Comparison of ENCODE assay signal across 17 cellular contexts in the genomic region with DNA sequence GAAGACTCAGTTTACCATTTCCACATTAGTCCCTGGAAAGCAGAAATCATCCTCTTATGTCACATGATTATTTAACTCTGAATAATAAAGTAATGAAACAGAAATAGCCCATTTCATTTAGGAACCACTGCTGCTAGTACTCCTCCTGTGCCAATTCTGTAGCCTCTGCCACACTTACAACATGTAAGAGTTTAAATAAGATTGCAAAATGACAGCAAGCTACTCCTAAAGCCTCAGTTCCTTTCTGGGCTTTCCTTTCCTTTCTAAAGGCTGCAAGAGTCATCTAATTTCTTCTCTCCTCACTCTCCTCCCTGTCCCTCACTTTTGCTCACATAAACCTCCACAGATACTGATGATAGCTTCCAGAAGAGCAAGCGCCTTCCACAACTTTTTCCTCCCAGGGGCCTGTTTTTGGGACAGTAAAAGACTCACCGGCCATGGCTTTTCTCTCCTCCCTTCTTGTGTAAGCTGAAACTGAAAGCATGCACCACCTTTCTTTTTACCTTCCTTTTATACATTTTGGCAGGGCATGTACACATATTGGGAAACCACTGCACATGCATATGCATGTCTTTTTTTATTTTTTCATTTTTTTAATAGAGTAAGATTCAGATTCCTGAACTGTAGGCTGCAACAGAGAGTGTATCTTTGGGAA. TPM values are rescaled to one million over a fixed set of nuclear protein-coding genes. Genes with fewer than 3 reads are reported as not detected.
DNase-seq lines count a peak whose midpoint lies in the region; ATAC-seq and TF ChIP-seq lines count a peak whose summit lies in the region.
"Had no signal": no experiment of that assay in that cellular context is flagged by ENCODE, and none has a peak within 500 bp of the region (broad histone marks: within the 10 kb centered on the region; RNA-seq: fewer than 3 reads in every experiment).

No MANE protein-coding gene starts in this region.

- peaks cover 39% of the 10 kb centered on the region for H3K4me1 Mint-ChIP-seq in CD14-positive monocyte
- peaks cover 25 to 41% (median 30%) of the 10 kb centered on the region in 3 donors for H3K4me1 Mint-ChIP-seq in CD8-positive, alpha-beta memory T cell
- peaks cover 29% of the 10 kb centered on the region for H3K4me1 Mint-ChIP-seq in T-helper 17 cell

- no peaks in the 10 kb centered on the region for H3K27me3 ChIP-seq in CD8-positive, alpha-beta memory T cell (ENCODE audit: insufficient read depth, low read length, poor library complexity, severe bottlenecking)
- no peaks in the 10 kb centered on the region for H3K27me3 ChIP-seq in osteoblast (ENCODE audit: insufficient read depth, low read length)

- H3K4me3 Mint-ChIP-seq in CD14-positive monocyte = peak overlapping the region; percentile 65 to 80
- H3K4me3 Mint-ChIP-seq in CD8-positive, alpha-beta memory T cell = peak overlapping the region; percentile 70 to 87 (median 83)
- peak overlapping the region; percentile 93 for H3K4me3 Mint-ChIP-seq in T-helper 17 cell
- H3K4me3 Mint-ChIP-seq: naive B cell had no signal

- H3K27ac Mint-ChIP-seq in CD14-positive monocyte (peak overlapping the region; percentile 79 to 98 (median 96)), T-helper 17 cell (peak overlapping the region; percentile 95)
- H3K27ac Mint-ChIP-seq in CD8-positive, alpha-beta memory T cell = peak overlapping the region; percentile 1 to 96 (median 67)
- H3K27ac Mint-ChIP-seq: naive B cell had no signal

- no peak overlapping the region for H2AFZ ChIP-seq in osteoblast (ENCODE audit: low read length)

- DNase-seq in CD14-positive monocyte (ENCODE audit: low spot score) (no peak), T-helper 17 cell (no peak), fibroblast of gingiva (ENCODE audit: low read depth) (peak; percentile 4), osteoblast (ENCODE audit: insufficient read length, low spot score, missing footprints) (no peak), NCI-H2171 treated with DMSO at 0.1 percent for 48 hours (lab: John Stamatoyannopoulos, UW) (no peak)
- no peak for DNase-seq in CD8-positive, alpha-beta memory T cell
- DNase-seq: C1 segment of cervical spinal cord, H7, naive B cell, NCI-H1048, NCI-H446 had no signal

- peak overlapping the region; percentile 3 for H3K4me3 ChIP-seq in CD8-positive, alpha-beta memory T cell (ENCODE audit: low read length)
- H3K4me3 ChIP-seq in osteoblast (ENCODE audit: insufficient read depth, low read length) = no peak overlapping the region

- no peak for TF ChIP-seq CTCF in CD14-positive monocyte (IDR thresholded peaks at IDR 0.05)
- no peak for TF ChIP-seq CTCF in osteoblast (IDR thresholded peaks at IDR 0.05; ENCODE audit: extremely low read depth, low read depth, low read length)

- H4K20me1 ChIP-seq in osteoblast (ENCODE audit: insufficient read depth, low read length) = no peaks in the 10 kb centered on the region

- H3K9me3 Mint-ChIP-seq in CD14-positive monocyte = peaks cover 0 to 5% (median 3%) of the 10 kb centered on the region in 7 donors
- peaks cover 0 to 2% (median 0%) of the 10 kb centered on the region in 5 donors for H3K9me3 Mint-ChIP-seq in CD8-positive, alpha-beta memory T cell

- H3K9me3 ChIP-seq in CD8-positive, alpha-beta memory T cell (ENCODE audit: low read length) = no peaks in the 10 kb centered on the region
- no peaks in the 10 kb centered on the region for H3K9me3 ChIP-seq in T-helper 17 cell (ENCODE audit: control insufficient read depth, low read length, poor library complexity, severe bottlenecking)
- H3K9me3 ChIP-seq in osteoblast (ENCODE audit: low read depth, low read length) = no peaks in the 10 kb centered on the region

- CTCF ChIA-PET in CD8-positive, alpha-beta memory T cell (lab: Charles Lee) = no interaction called here

- peaks cover 8% of the 10 kb centered on the region for H3K4me1 ChIP-seq in CD8-positive, alpha-beta memory T cell (ENCODE audit: insufficient read depth, low read length)
- H3K4me1 ChIP-seq in osteoblast (ENCODE audit: insufficient read depth, low read length) = no peaks in the 10 kb centered on the region

- no peaks in the 10 kb centered on the region for H3K36me3 ChIP-seq in CD8-positive, alpha-beta memory T cell (ENCODE audit: insufficient read depth, low read length)
- no peaks in the 10 kb centered on the region for H3K36me3 ChIP-seq in osteoblast (ENCODE audit: insufficient read depth, low read length)

- no peaks in the 10 kb centered on the region for H3K79me2 ChIP-seq in osteoblast (ENCODE audit: insufficient read depth, low read length)

- H3K36me3 Mint-ChIP-seq in CD14-positive monocyte = peaks cover 3 to 5% of the 10 kb centered on the region in 2 donors
- peaks cover 0 to 2% (median 0%) of the 10 kb centered on the region in 3 donors for H3K36me3 Mint-ChIP-seq in CD8-positive, alpha-beta memory T cell
- H3K36me3 Mint-ChIP-seq in T-helper 17 cell (ENCODE audit: low read depth) = no peaks in the 10 kb centered on the region
- H3K36me3 Mint-ChIP-seq: naive B cell had no signal

- no peak for ATAC-seq in T-helper 17 cell
- no peak for ATAC-seq in HG03025 (IDR thresholded peaks at IDR 0.05; ENCODE audit: low FRiP score, unreplicated experiment)
- ATAC-seq in HG03354 (IDR thresholded peaks at IDR 0.05; ENCODE audit: poor library complexity, severe bottlenecking, unreplicated experiment) = no peak
- ATAC-seq: Panc1 had no signal

- H3K27me3 Mint-ChIP-seq in CD14-positive monocyte (ENCODE audit: low read depth in 3 of 3) = peaks cover 0 to 3% (median 0%) of the 10 kb centered on the region in 3 donors
- H3K27me3 Mint-ChIP-seq in CD8-positive, alpha-beta memory T cell = no peaks in the 10 kb centered on the region
- H3K27me3 Mint-ChIP-seq in T-helper 17 cell = no peaks in the 10 kb centered on the region

- no peak overlapping the region for H3K27ac ChIP-seq in CD8-positive, alpha-beta memory T cell (ENCODE audit: low read depth, low read length)
- H3K27ac ChIP-seq in osteoblast (ENCODE audit: low read depth, low read length) = no peak overlapping the region

- H3K4me2 ChIP-seq in osteoblast (ENCODE audit: insufficient read depth, low read length) = no peak overlapping the region

- POLR2A ChIA-PET in CD8-positive, alpha-beta memory T cell (lab: Charles Lee) = interaction anchor here (0.6 kb wide), 1 partner anchor 395 kb away, joined by 3 read pairs; no protein-coding TSS in a partner anchor

- intact Hi-C loops in CD14-positive monocyte (cut with micrococcal nuclease) = loop anchor here in 1 of 2 donors (10.0 kb wide), 1 partner anchor 66 kb away; a partner anchor contains a TSS

RNA-seq across cellular contexts. Expression of a gene that starts 38.5 kb away (rescaled TPM):
- polyA plus RNA-seq in CD14-positive monocyte = not detected
- not detected for total RNA-seq in CD8-positive, alpha-beta memory T cell
- polyA plus RNA-seq in CD8-positive, alpha-beta memory T cell = not detected
- total RNA-seq in T-helper 17 cell = not detected
- not detected in 2 replicates for total RNA-seq in osteoblast
- total RNA-seq: G401, glomerular endothelial cell, H7, kidney epithelial cell had no signal

RNA-seq across cellular contexts. Expression of a gene that starts 56.0 kb away (rescaled TPM):
- polyA plus RNA-seq in CD14-positive monocyte = 100 to 1,000 TPM; 671 to 731 TPM
- total RNA-seq in CD8-positive, alpha-beta memory T cell = 10 to 100 TPM in 1 of 2 experiments, 1 to 10 TPM in 1; 8.0 to 10.3 TPM
- polyA plus RNA-seq in CD8-positive, alpha-beta memory T cell = 268 TPM
- total RNA-seq in T-helper 17 cell (10 to 100 TPM; 49.1 to 55.4 TPM), osteoblast (2.9 and 4.1 TPM in 2 replicates)
- total RNA-seq: G401, H7, kidney epithelial cell had no signal
